ENCODE assay signal across 7 cellular contexts in the genomic region with DNA sequence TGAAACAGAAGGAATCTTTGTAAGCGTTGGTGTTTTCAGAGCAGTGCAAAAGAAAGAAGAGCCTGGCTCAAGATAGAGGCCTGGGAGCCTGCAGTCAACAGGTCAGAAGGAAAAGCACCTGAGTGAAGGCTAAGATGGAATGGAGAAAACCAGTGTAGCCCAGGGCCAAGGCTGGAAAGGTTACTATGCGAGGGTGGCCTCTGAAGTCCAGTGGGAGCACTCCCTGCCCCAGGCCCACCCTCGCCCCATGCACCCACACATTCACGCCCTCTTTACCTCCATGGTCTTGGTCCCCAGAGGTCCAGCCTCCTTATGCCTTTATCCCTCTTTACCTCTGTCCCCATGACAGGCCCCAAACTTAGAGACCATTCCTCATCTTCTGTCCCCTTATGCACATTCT.
"Had no signal": no experiment of that assay in that cellular context is flagged by ENCODE, and none has a peak within 500 bp of the region (broad histone marks: within the 10 kb centered on the region; RNA-seq: fewer than 3 reads in every experiment).

No MANE protein-coding gene starts in this region.

- H3K27ac ChIP-seq: HL-60 had no signal

- ATAC-seq: HepG2, K562 had no signal

- H3K4me3 Mint-ChIP-seq: IgD-negative memory B cell had no signal

- DNase-seq: IMR-90, KBM-7, KG1 had no signal

- H3K4me1 Mint-ChIP-seq: IgD-negative memory B cell had no signal

- H3K4me3 ChIP-seq: K562 had no signal
